In genomic region chr13:28121224-28121623, GRCh38 we compare ENCODE assay signal across 1 cellular context.
TF ChIP-seq lines count a peak whose summit lies in the region.

No MANE protein-coding gene starts in this region.

TF ChIP-seq in GM23338, 12 proteins besides CTCF, POLR2A, EP300 and RAD21 (continued from another document):
- no peak for TF ChIP-seq ZNF462 (CRISPR knock-in tag; IDR thresholded peaks at IDR 0.05)
- no peak for TF ChIP-seq EZH2 (IDR thresholded peaks at IDR 0.05; ENCODE audit: low read depth, unreplicated experiment)
- TF ChIP-seq ETS1 (IDR thresholded peaks at IDR 0.05): no peak
- no peak for TF ChIP-seq STAT1 (IDR thresholded peaks at IDR 0.05; ENCODE audit: unreplicated experiment)
- TF ChIP-seq REST (IDR thresholded peaks at IDR 0.05; ENCODE audit: unreplicated experiment): no peak
- no peak for TF ChIP-seq CREB1 (CRISPR knock-in tag; IDR thresholded peaks at IDR 0.05; ENCODE audit: low read depth)
- TF ChIP-seq ZNF331 (CRISPR knock-in tag; IDR thresholded peaks at IDR 0.05; ENCODE audit: low read depth): no peak
- TF ChIP-seq POLR2AphosphoS5 (IDR thresholded peaks at IDR 0.05; ENCODE audit: low read depth): no peak
